In the genomic region with DNA sequence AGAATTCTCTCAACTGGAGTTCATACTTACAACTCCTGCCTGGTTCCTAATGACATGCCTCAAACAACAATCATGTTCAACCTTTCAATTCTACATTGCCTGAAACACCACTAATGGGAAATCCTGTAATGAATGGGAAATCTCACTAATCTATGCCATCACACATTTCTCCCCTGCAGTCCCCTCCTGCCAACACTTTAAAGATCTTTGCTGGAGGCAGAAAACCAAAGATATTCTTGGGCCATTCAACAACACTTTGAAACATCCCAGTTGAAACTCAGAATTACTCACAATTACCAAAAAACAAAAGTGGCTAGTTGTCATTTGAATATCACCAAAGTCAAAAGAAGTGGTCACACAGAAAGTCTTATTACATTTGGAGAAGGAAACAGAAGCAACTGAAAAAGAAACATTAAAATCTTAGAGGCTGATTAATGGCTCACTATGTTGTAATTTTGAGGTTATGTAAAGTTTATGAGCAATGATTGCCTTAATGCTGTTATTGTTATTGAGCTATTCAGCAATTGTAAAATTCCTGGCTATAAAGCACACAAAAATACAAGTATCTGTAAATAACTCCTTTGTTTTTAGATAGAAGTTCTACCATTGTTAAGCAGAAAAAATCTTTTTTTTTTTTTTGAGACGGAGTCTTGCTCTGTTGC, we compare ENCODE assay signal across 23 cellular contexts.
"Had no signal": no experiment of that assay in that cellular context is flagged by ENCODE, and none has a peak within 500 bp of the region (broad histone marks: within the 10 kb centered on the region; RNA-seq: fewer than 3 reads in every experiment).

No MANE protein-coding gene starts in this region.

- H3K4me1 ChIP-seq: spleen, thyroid gland had no signal

- H3K36me3 ChIP-seq: brain microvascular endothelial cell, ovary, spleen, thyroid gland had no signal

- H3K4me1 Mint-ChIP-seq: activated CD4-positive, alpha-beta T cell treated with anti-CD3 and anti-CD28 coated beads, Interleukin-2, amount 10 ng/mL, durations not matched to agents 7 days and 5 days; endodermal cell; immature natural killer cell; memory B cell; naive thymus-derived CD4-positive, alpha-beta T cell; stimulated activated naive B cell treated with anti-CD40 and anti-IgM and Interleukin-4, amounts not matched to agents 10 μg/mL and 1 μg/mL and 100 μg/mL, for 72 hours had no signal

- FAIRE-seq: colon had no signal

- H3K27ac Mint-ChIP-seq: activated CD4-positive, alpha-beta T cell treated with anti-CD3 and anti-CD28 coated beads, Interleukin-2, amount 10 ng/mL, durations not matched to agents 7 days and 5 days; activated CD8-positive, alpha-beta T cell treated with anti-CD3 and anti-CD28 coated beads, Interleukin-2, amount 10 ng/mL, durations not matched to agents 7 days and 5 days; activated naive CD4-positive, alpha-beta T cell treated with anti-CD3 and anti-CD28 coated beads for 36 hours; activated T-cell treated with anti-CD3 and anti-CD28 coated beads, Interleukin-2, amount 50 U/mL, for 24 hours; endodermal cell; immature natural killer cell; memory B cell; naive thymus-derived CD4-positive, alpha-beta T cell; stimulated activated naive B cell treated with anti-CD40 and anti-IgM and Interleukin-4, amounts not matched to agents 10 μg/mL and 1 μg/mL and 100 μg/mL, for 72 hours had no signal

- H3K4me3 ChIP-seq: ovary, spleen, thyroid gland had no signal

- H3K9me3 ChIP-seq: ovary, thyroid gland had no signal

- H3K27me3 Mint-ChIP-seq: activated T-cell treated with anti-CD3 and anti-CD28 coated beads, Interleukin-2, amount 50 U/mL, for 24 hours had no signal

- H3K27ac ChIP-seq: brain microvascular endothelial cell, ovary, spleen, thyroid gland had no signal

- H3K4me3 Mint-ChIP-seq: activated CD4-positive, alpha-beta T cell treated with anti-CD3 and anti-CD28 coated beads, Interleukin-2, amount 10 ng/mL, durations not matched to agents 7 days and 5 days; activated CD8-positive, alpha-beta T cell treated with anti-CD3 and anti-CD28 coated beads, Interleukin-2, amount 10 ng/mL, durations not matched to agents 7 days and 5 days; activated naive CD4-positive, alpha-beta T cell treated with anti-CD3 and anti-CD28 coated beads for 36 hours; activated T-cell treated with anti-CD3 and anti-CD28 coated beads, Interleukin-2, amount 50 U/mL, for 24 hours; endodermal cell; immature natural killer cell; memory B cell; naive thymus-derived CD4-positive, alpha-beta T cell; stimulated activated naive B cell treated with anti-CD40 and anti-IgM and Interleukin-4, amounts not matched to agents 10 μg/mL and 1 μg/mL and 100 μg/mL, for 72 hours had no signal

- ATAC-seq: activated CD4-positive, CD25-positive, alpha-beta regulatory T cell treated with anti-CD3 and anti-CD28 coated beads, Interleukin-2, amount 50 U/mL, for 24 hours; activated CD8-positive, alpha-beta T cell treated with anti-CD3 and anti-CD28 coated beads, Interleukin-2, amount 10 ng/mL, durations not matched to agents 7 days and 5 days; left ventricle myocardium superior; naive thymus-derived CD4-positive, alpha-beta T cell; sciatic nerve; stimulated activated naive B cell treated with anti-CD40 and anti-IgM and Interleukin-4, amounts not matched to agents 10 μg/mL and 1 μg/mL and 100 μg/mL, for 72 hours had no signal

- H3K9me3 Mint-ChIP-seq: endodermal cell had no signal

- DNase-seq: activated CD4-positive, alpha-beta T cell treated with anti-CD3 and anti-CD28 coated beads, Interleukin-2, amount 10 ng/mL, durations not matched to agents 7 days and 5 days; activated CD8-positive, alpha-beta T cell treated with anti-CD3 and anti-CD28 coated beads, Interleukin-2, amount 10 ng/mL, durations not matched to agents 7 days and 5 days; activated naive CD4-positive, alpha-beta T cell treated with anti-CD3 and anti-CD28 coated beads for 36 hours; activated T-cell treated with anti-CD3 and anti-CD28 coated beads, Interleukin-2, amount 50 U/mL, for 24 hours; aorta; brain microvascular endothelial cell; central memory CD4-positive, alpha-beta T cell; endodermal cell; erythroblast; immature natural killer cell; kidney glomerular epithelial cell; left ventricle myocardium superior; naive thymus-derived CD4-positive, alpha-beta T cell; ovary; spleen; stimulated activated CD4-positive, alpha-beta T cell treated with anti-CD3 and anti-CD28 coated beads, Interleukin-4, amount 100 ng/mL, for 4 hours; stimulated activated naive B cell treated with anti-CD40 and anti-IgM and Interleukin-4, amounts not matched to agents 10 μg/mL and 1 μg/mL and 100 μg/mL, for 72 hours; T1000; thyroid gland had no signal

- H3K27me3 ChIP-seq: brain microvascular endothelial cell, ovary, spleen, thyroid gland had no signal

- H3K36me3 Mint-ChIP-seq: immature natural killer cell had no signal
